Comparison of ENCODE assay signal across 8 cellular contexts in the genomic region with DNA sequence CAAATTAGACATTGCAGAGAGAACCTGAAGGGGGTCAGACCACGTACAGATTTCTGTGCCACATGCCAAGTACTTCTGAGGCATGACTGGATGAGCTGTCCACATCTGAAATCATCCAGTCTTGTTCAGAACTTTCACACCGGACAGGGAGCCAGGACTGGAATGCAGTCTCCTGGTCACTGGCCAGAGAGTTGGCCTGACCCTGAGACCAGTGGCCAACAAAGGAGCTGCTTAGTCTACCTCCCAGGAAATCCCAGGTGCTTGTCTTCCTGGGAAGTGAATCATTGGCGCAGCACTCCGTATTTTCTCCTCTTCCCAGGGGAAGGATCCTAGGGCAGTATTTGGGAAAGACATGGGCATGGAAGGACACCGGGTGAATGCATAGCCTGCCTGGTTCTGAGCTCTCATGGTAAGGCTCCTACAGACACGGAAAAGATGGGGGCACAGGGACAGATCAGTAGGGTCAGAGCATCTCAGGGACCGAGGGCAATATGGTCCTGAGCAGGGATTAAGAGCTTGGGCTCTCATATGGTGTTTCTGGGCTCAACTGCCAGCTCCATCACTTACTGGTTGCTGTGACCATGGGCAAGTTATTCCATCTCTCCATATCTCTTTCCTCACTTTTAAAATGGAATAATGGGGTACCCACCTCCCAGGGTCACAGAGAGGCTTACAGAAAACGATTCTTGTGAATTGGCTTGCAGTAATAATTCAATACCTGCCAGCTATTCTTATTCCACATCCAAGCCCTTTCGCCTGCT. TPM values are rescaled to one million over a fixed set of nuclear protein-coding genes. Genes with fewer than 3 reads are reported as not detected.
DNase-seq lines count a peak whose midpoint lies in the region; ATAC-seq and TF ChIP-seq lines count a peak whose summit lies in the region.

No MANE protein-coding gene starts in this region.

- peaks cover 30% of the 10 kb centered on the region for H3K4me1 Mint-ChIP-seq in CD8-positive, alpha-beta T cell (ENCODE audit: low read depth)

- POLR2A ChIA-PET in CD8-positive, alpha-beta T cell (lab: Charles Lee), result interaction anchor here (0.6 to 2.7 kb wide), 3 partner anchors 27 to 162 kb away, joined by 3 to 9 read pairs (median 6); no protein-coding TSS in a partner anchor

- intact Hi-C loops in CD8-positive, alpha-beta T cell (cut with DNase I, micrococcal nuclease), result loop anchor here in 1 of 2 experiments (2.0 kb wide), 1 partner anchor 25 kb away; no protein-coding TSS in a partner anchor

- no peak overlapping the region for H3K27ac ChIP-seq in CD8-positive, alpha-beta T cell (ENCODE audit: low read depth, low read length)
- peak overlapping the region; percentile 97 for H3K27ac ChIP-seq in mesodermal cell (ENCODE audit: low read depth, low read length, severe bottlenecking)

- WGBS in mesodermal cell (ENCODE audit: insufficient coverage in 2 of 2), 2 experiments, result 34 to 56% methylated on average over 7 to 9 of the region's 9 CpGs

- no peak overlapping the region for H3K27ac Mint-ChIP-seq in CD8-positive, alpha-beta T cell

- no peak for TF ChIP-seq CTCF in CD8-positive, alpha-beta T cell (IDR thresholded peaks at IDR 0.05)
- TF ChIP-seq CTCF in cardiac fibroblast (IDR thresholded peaks at IDR 0.05; ENCODE audit: low read depth, low read length), result no peak

- H3K27me3 Mint-ChIP-seq in CD8-positive, alpha-beta T cell (ENCODE audit: low read depth), result no peaks in the 10 kb centered on the region

- H3K4me3 ChIP-seq in CD8-positive, alpha-beta T cell (ENCODE audit: low read depth, low read length), result peak overlapping the region; percentile 79
- peak overlapping the region; percentile 93 to 95 for H3K4me3 ChIP-seq in cardiac fibroblast (replicated peaks in 1 of 2; ENCODE audit: low read depth in 2 of 2, low read length in 2 of 2)
- peak overlapping the region; percentile 95 for H3K4me3 ChIP-seq in mesodermal cell (ENCODE audit: extremely low read depth, insufficient read depth, low read length, poor library complexity, severe bottlenecking)

- H3K36me3 Mint-ChIP-seq in CD8-positive, alpha-beta T cell, result peaks cover 6% of the 10 kb centered on the region

- no peaks in the 10 kb centered on the region for H3K36me3 ChIP-seq in CD8-positive, alpha-beta T cell (ENCODE audit: insufficient read depth, low read length)
- H3K36me3 ChIP-seq in mesodermal cell (ENCODE audit: control insufficient read depth, insufficient read depth, low read length), result peaks cover 34% of the 10 kb centered on the region

- H3K9me3 Mint-ChIP-seq in CD8-positive, alpha-beta T cell, result no peaks in the 10 kb centered on the region

- DNase-seq in CD8-positive, alpha-beta T cell, result no peak
- peak; percentile 49 for DNase-seq in LHCN-M2 (ENCODE audit: low read depth)
- DNase-seq in cardiac fibroblast (ENCODE audit: low read depth in 2 of 2), result peak; percentile 82 to 91
- DNase-seq in COLO668 (lab: John Stamatoyannopoulos, UW; ENCODE audit: unreplicated experiment), result no peak
- DNase-seq in NAMALWA (ENCODE audit: low spot score), result no peak
- no peak for DNase-seq in iPS-NIHi7 (ENCODE audit: extremely low spot score)

- H3K9me3 ChIP-seq in CD8-positive, alpha-beta T cell (ENCODE audit: low read length), result no peaks in the 10 kb centered on the region
- no peaks in the 10 kb centered on the region for H3K9me3 ChIP-seq in mesodermal cell (ENCODE audit: control insufficient read depth, low read length)

- ATAC-seq in CD8-positive, alpha-beta T cell, result no peak
- no peak for ATAC-seq in HG02678 (IDR thresholded peaks at IDR 0.05; ENCODE audit: unreplicated experiment)

- CTCF ChIA-PET in CD8-positive, alpha-beta T cell (lab: Charles Lee), result interaction anchor here (0.6 to 10.2 kb wide), 12 partner anchors 9 to 173 kb away, joined by 3 to 110 read pairs (median 4); no protein-coding TSS in a partner anchor

- no peaks in the 10 kb centered on the region for H3K27me3 ChIP-seq in CD8-positive, alpha-beta T cell (ENCODE audit: insufficient read depth, low read length)

- peak overlapping the region; percentile 93 for H3K4me3 Mint-ChIP-seq in CD8-positive, alpha-beta T cell

- H3K4me1 ChIP-seq in CD8-positive, alpha-beta T cell (ENCODE audit: insufficient read depth, low read length), result peaks cover 6% of the 10 kb centered on the region
- H3K4me1 ChIP-seq in mesodermal cell (ENCODE audit: control insufficient read depth, insufficient read depth, low read length, poor library complexity, severe bottlenecking), result peaks cover 29% of the 10 kb centered on the region

RNA-seq across cellular contexts. Expression of a gene that starts 1.3 kb away (rescaled TPM):
- total RNA-seq in CD8-positive, alpha-beta T cell, result 1 to 10 TPM; 5.4 TPM
- 60.3 and 88.5 TPM in 2 replicates for total RNA-seq in LHCN-M2 (2014; rRNA removed)
- polyA plus RNA-seq in LHCN-M2 (2012), result 37.8 TPM
- polyA plus RNA-seq in mesodermal cell (2013, experiment 1 of 2), result 627 TPM
- polyA plus RNA-seq in mesodermal cell (2013, experiment 2 of 2), result 566 TPM

RNA-seq across cellular contexts. Expression of a gene that starts 15.7 kb away (rescaled TPM):
- total RNA-seq in CD8-positive, alpha-beta T cell, result under 1 TPM in 1 of 2 experiments, not detected in 1; 0.14 TPM
- total RNA-seq in LHCN-M2 (2014; rRNA removed), result not detected in 2 replicates
- polyA plus RNA-seq in LHCN-M2 (2012), result not detected
- not detected for polyA plus RNA-seq in mesodermal cell (2013, experiment 1 of 2)
- polyA plus RNA-seq in mesodermal cell (2013, experiment 2 of 2), result not detected

RNA-seq across cellular contexts. Expression of a gene that starts 59.3 kb away (rescaled TPM):
- 10 to 100 TPM; 58.4 to 59.7 TPM for total RNA-seq in CD8-positive, alpha-beta T cell
- 83.8 and 86.3 TPM in 2 replicates for total RNA-seq in LHCN-M2 (2014; rRNA removed)
- 45.0 TPM for polyA plus RNA-seq in LHCN-M2 (2012)
- 63.1 TPM for polyA plus RNA-seq in mesodermal cell (2013, experiment 1 of 2)
- polyA plus RNA-seq in mesodermal cell (2013, experiment 2 of 2), result 64.3 TPM

Comparison
In these comparisons a context has a peak if more than half of its experiments do, and no peak if none do; other contexts are left out.
1. DNase-seq: peak in LHCN-M2 (single experiment) and cardiac fibroblast (2 of 2); none in CD8-positive, alpha-beta T cell (0 of 7), COLO668 (single experiment), NAMALWA (single experiment) and iPS-NIHi7 (single experiment).
2. Peak in every context shown above with its lines, with median percentiles within 50 percentile points of each other: H3K4me3 ChIP-seq.